ENCODE assay signal across 1 cellular context in genomic region chr15:45587861-45588170, GRCh38.
TF ChIP-seq lines count a peak whose summit lies in the region.

No MANE protein-coding gene starts in this region.

TF ChIP-seq in HepG2, 621 proteins besides CTCF, POLR2A, EP300 and RAD21:
- peak; percentile 61; the same call in 1 of the 2 replicates for TF ChIP-seq ZNF569 (CRISPR knock-in tag; IDR thresholded peaks at IDR 0.05; ENCODE audit: borderline replicate concordance)
- TF ChIP-seq ZBTB42 (CRISPR knock-in tag; IDR thresholded peaks at IDR 0.05), result no peak
- 0 out of 4 replicates have a peak, but pooled peaks of 1 of the 2 experiments have one; percentile 0 for TF ChIP-seq MAFK (conservative IDR thresholded peaks at IDR 0.05 in 1 of 2, IDR thresholded peaks at IDR 0.05 in 1 of 2; ENCODE audit: low read length in 2 of 2)
- peak; percentile 77; the same call in 1 of the 2 replicates for TF ChIP-seq CREB1 (IDR thresholded peaks at IDR 0.05)
- no peak for TF ChIP-seq CREB1 (CRISPR knock-in tag; IDR thresholded peaks at IDR 0.05)
- peak; percentile 32; the same call in 1 of the 2 replicates for TF ChIP-seq MAFF (IDR thresholded peaks at IDR 0.05; ENCODE audit: low read depth, low read length)
